ENCODE assay signal across 1 cellular context in genomic region chr18:23703057-23703986, GRCh38.
TF ChIP-seq lines count a peak whose summit lies in the region.

No MANE protein-coding gene starts in this region.

TF ChIP-seq in endothelial cell of umbilical vein, 7 proteins besides CTCF, POLR2A, EP300 and RAD21 (continued from another document):
- TF ChIP-seq POLR2AphosphoS5 (IDR thresholded peaks at IDR 0.05; ENCODE audit: insufficient read depth, low read depth, low read length) (no peak), MYC (IDR thresholded peaks at IDR 0.05; ENCODE audit: low read depth, low read length) (no peak), EZH2 (IDR thresholded peaks at IDR 0.05; ENCODE audit: borderline replicate concordance, low read depth, low read length, severe bottlenecking) (no peak)
